22 cellular contexts compared by ENCODE assay signal in the genomic region with DNA sequence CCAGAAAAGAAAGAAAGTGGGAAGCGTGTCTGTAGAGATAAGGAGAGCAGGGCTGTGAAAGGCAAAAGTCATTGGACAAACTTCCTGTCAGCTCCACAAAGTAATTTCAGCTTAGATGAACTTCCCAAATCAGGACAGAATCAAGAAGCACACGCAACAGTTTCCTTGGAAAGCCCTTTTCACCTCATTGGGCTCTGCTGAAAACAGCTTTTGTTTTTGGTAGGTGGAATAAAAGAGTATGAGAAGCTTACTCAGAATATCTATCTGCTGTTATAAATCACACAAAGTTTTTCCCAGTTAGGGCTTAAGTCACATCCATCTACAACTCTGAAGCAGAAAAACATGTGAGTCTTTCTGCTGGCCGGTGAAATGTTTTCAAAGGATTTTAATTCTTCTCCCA. TPM values are rescaled to one million over a fixed set of nuclear protein-coding genes. Genes with fewer than 3 reads are reported as not detected.
DNase-seq lines count a peak whose midpoint lies in the region; ATAC-seq, FAIRE-seq and TF ChIP-seq lines count a peak whose summit lies in the region.
"Had no signal": no experiment of that assay in that cellular context is flagged by ENCODE, and none has a peak within 500 bp of the region (broad histone marks: within the 10 kb centered on the region; RNA-seq: fewer than 3 reads in every experiment).

No MANE protein-coding gene starts in this region.

- in situ Hi-C loops in HepG2 (cut with HindIII; ENCODE audit: extremely low pct_ligation_motif_present, low pct_unique_long_range_greater_than_20kb), result no loop called here

- 54% methylated on average over 3 of the region's 3 CpGs for WGBS in right lobe of liver (ENCODE audit: insufficient coverage, low coverage, low lambda C conversion rate, missing lambda C conversion rate)
- 5% methylated on average over 3 of the region's 3 CpGs for WGBS in HepG2 (ENCODE audit: low lambda C conversion rate)
- 21 to 45% methylated on average over 3 of the region's 3 CpGs for WGBS in gastroesophageal sphincter (ENCODE audit: low coverage in 1 of 2), 2 donors
- 0 to 5% methylated on average over 3 of the region's 3 CpGs for WGBS in aorta, 2 donors

- H2AFZ ChIP-seq in HepG2 (ENCODE audit: low read length), result no peak overlapping the region

- DNase-seq in right lobe of liver (no peak), HepG2 (ENCODE audit: low spot score) (no peak), nephron progenitor cell (no peak), aorta (no peak), inferior parietal cortex (ENCODE audit: extremely low spot score) (no peak), NCI-H69 (lab: John Stamatoyannopoulos, UW) (no peak)
- DNase-seq: activated CD4-positive, alpha-beta memory T cell treated with anti-CD3 and anti-CD28 coated beads, Interleukin-2, amount 10 ng/mL, durations not matched to agents 7 days and 5 days; activated T-cell treated with anti-CD3 and anti-CD28 coated beads, Interleukin-2, amount 50 U/mL, for 72 hours; DND-41; NCI-H1930; NCI-H526 treated with DMSO at 0.1 percent for 48 hours; PC-3; stimulated activated CD4-positive, alpha-beta T cell treated with anti-CD3 and anti-CD28 coated beads, Interleukin-2, amount 100 ng/mL, for 48 hours; stimulated activated CD8-positive, alpha-beta memory T cell treated with anti-CD3 and anti-CD28 coated beads, Interleukin-4, amount 100 ng/mL, for 48 hours had no signal

- H3K36me3 ChIP-seq in right lobe of liver (no peaks in the 10 kb centered on the region), HepG2 (replicated peaks in 1 of 2; ENCODE audit: control insufficient read depth in 1 of 2, insufficient read depth in 2 of 2, low read length in 2 of 2) (no peaks in the 10 kb centered on the region), gastroesophageal sphincter (no peaks in the 10 kb centered on the region), aorta (ENCODE audit: control insufficient read depth in 1 of 2, insufficient read depth in 2 of 2, low read length in 1 of 2) (no peaks in the 10 kb centered on the region)
- H3K36me3 ChIP-seq: transverse colon had no signal

- H3K4me1 ChIP-seq in right lobe of liver (no peaks in the 10 kb centered on the region), HepG2 (ENCODE audit: insufficient read depth, low read length) (no peaks in the 10 kb centered on the region), gastroesophageal sphincter (peaks cover 0 to 6% (median 0%) of the 10 kb centered on the region in 3 donors), aorta (ENCODE audit: control insufficient read depth in 1 of 2, insufficient read depth in 2 of 2, low read length in 2 of 2) (peaks cover 2 to 5% of the 10 kb centered on the region in 2 donors)
- H3K4me1 ChIP-seq: transverse colon had no signal

- ATAC-seq in right lobe of liver (peak in 3 of 4 donors; percentile 17 to 59 (median 49)), HepG2 (no peak), gastroesophageal sphincter (peak; percentile 65), aorta (ENCODE audit: low FRiP score) (peak; percentile 69), HG02642 (IDR thresholded peaks at IDR 0.05; ENCODE audit: poor library complexity, unreplicated experiment) (no peak)
- ATAC-seq: activated T-cell treated with anti-CD3 and anti-CD28 coated beads, Interleukin-2, amount 50 U/mL, for 72 hours; natural killer cell treated with Interleukin-12 subunit alpha and Interleukin-12 subunit beta and Interleukin-15 and Interleukin-18, amount 100 ng/mL, for 72 hours; PC-3 had no signal

- H3K9me3 Mint-ChIP-seq in nephron progenitor cell, result peaks cover 5% of the 10 kb centered on the region
- H3K9me3 Mint-ChIP-seq: activated CD4-positive, alpha-beta memory T cell treated with anti-CD3 and anti-CD28 coated beads, Interleukin-2, amount 10 ng/mL, durations not matched to agents 7 days and 5 days; natural killer cell treated with Interleukin-12 subunit alpha and Interleukin-12 subunit beta and Interleukin-15 and Interleukin-18, amount 100 ng/mL, for 72 hours had no signal

- no peaks in the 10 kb centered on the region for H4K20me1 ChIP-seq in HepG2 (ENCODE audit: insufficient read depth, low read length)

- no peaks in the 10 kb centered on the region for H3K79me2 ChIP-seq in HepG2 (ENCODE audit: insufficient read depth, low read length)

- TF ChIP-seq RAD21 in HepG2 (CRISPR knock-in tag; IDR thresholded peaks at IDR 0.05), result no peak

- H3K4me3 Mint-ChIP-seq in nephron progenitor cell, result no peak overlapping the region
- H3K4me3 Mint-ChIP-seq: activated CD4-positive, alpha-beta memory T cell treated with anti-CD3 and anti-CD28 coated beads, Interleukin-2, amount 10 ng/mL, durations not matched to agents 7 days and 5 days; activated T-cell treated with anti-CD3 and anti-CD28 coated beads, Interleukin-2, amount 50 U/mL, for 72 hours; CD4-positive, alpha-beta memory T cell; natural killer cell treated with Interleukin-12 subunit alpha and Interleukin-12 subunit beta and Interleukin-15 and Interleukin-18, amount 100 ng/mL, for 72 hours had no signal

- H3K27me3 Mint-ChIP-seq in nephron progenitor cell (ENCODE audit: low read depth, poor library complexity), result peaks cover 7% of the 10 kb centered on the region

- H3K36me3 Mint-ChIP-seq in nephron progenitor cell (ENCODE audit: low read depth), result no peaks in the 10 kb centered on the region
- H3K36me3 Mint-ChIP-seq: CD4-positive, alpha-beta memory T cell; natural killer cell treated with Interleukin-12 subunit alpha and Interleukin-12 subunit beta and Interleukin-15 and Interleukin-18, amount 100 ng/mL, for 72 hours had no signal

- H3K9ac ChIP-seq in HepG2 (ENCODE audit: insufficient read depth, low read depth, low read length), result no peak overlapping the region

- H3K27ac Mint-ChIP-seq in nephron progenitor cell, result peak overlapping the region; percentile 11
- H3K27ac Mint-ChIP-seq: activated CD4-positive, alpha-beta memory T cell treated with anti-CD3 and anti-CD28 coated beads, Interleukin-2, amount 10 ng/mL, durations not matched to agents 7 days and 5 days; activated T-cell treated with anti-CD3 and anti-CD28 coated beads, Interleukin-2, amount 50 U/mL, for 72 hours; CD4-positive, alpha-beta memory T cell; natural killer cell treated with Interleukin-12 subunit alpha and Interleukin-12 subunit beta and Interleukin-15 and Interleukin-18, amount 100 ng/mL, for 72 hours had no signal

- CTCF ChIA-PET in HepG2 (lab: Yijun Ruan, JAX; ENCODE audit: low intra/inter-chr PET ratio, low total read pairs), result no interaction called here

- H3K27me3 ChIP-seq in right lobe of liver (no peaks in the 10 kb centered on the region), HepG2 (ENCODE audit: control insufficient read depth in 1 of 2, insufficient read depth in 2 of 2, low read length in 2 of 2) (no peaks in the 10 kb centered on the region; a peak in 2 of 5 replicates), gastroesophageal sphincter (peaks cover 5% of the 10 kb centered on the region), aorta (ENCODE audit: control insufficient read depth in 1 of 2, insufficient read depth in 2 of 2, low read length in 1 of 2) (no peaks in the 10 kb centered on the region)
- H3K27me3 ChIP-seq: transverse colon had no signal

- H3K4me3 ChIP-seq in right lobe of liver (no peak overlapping the region), HepG2 (replicated peaks in 1 of 3; ENCODE audit: insufficient read depth in 1 of 3, low read depth in 2 of 3, low read length in 3 of 3) (no peak overlapping the region), gastroesophageal sphincter (no peak overlapping the region), aorta (ENCODE audit: low read length in 2 of 2) (no peak overlapping the region)
- H3K4me3 ChIP-seq: transverse colon had no signal

- TF ChIP-seq EP300 in HepG2 (IDR thresholded peaks at IDR 0.05; ENCODE audit: low read depth in 2 of 2, low read length in 2 of 2) (no peak), HepG2 (CRISPR knock-in tag; IDR thresholded peaks at IDR 0.05; ENCODE audit: borderline replicate concordance) (no peak), gastroesophageal sphincter (IDR thresholded peaks at IDR 0.05) (no peak)

- H3K27ac ChIP-seq in right lobe of liver (no peak overlapping the region), HepG2 (ENCODE audit: extremely low read length, insufficient read depth, low read length) (no peak overlapping the region), gastroesophageal sphincter (peak overlapping the region in 3 of 4 donors; percentile 38 to 56 (median 54)), aorta (ENCODE audit: low read depth in 1 of 2, low read length in 2 of 2) (peak overlapping the region; percentile 70 to 71)

- no peak for TF ChIP-seq POLR2A in right lobe of liver (IDR thresholded peaks at IDR 0.05)
- TF ChIP-seq POLR2A in HepG2 (IDR thresholded peaks at IDR 0.05; ENCODE audit: insufficient read depth in 1 of 2, low read depth in 2 of 2, low read length in 2 of 2), result no peak
- TF ChIP-seq POLR2A in gastroesophageal sphincter (IDR thresholded peaks at IDR 0.05), result no peak

- no peak for FAIRE-seq in HepG2 (lab: Jason Lieb, UNC)
- FAIRE-seq: A204.1, colon, H1 had no signal

- POLR2A ChIA-PET in HepG2 (lab: Yijun Ruan, JAX), result no interaction called here

- H3K9me3 ChIP-seq in right lobe of liver (no peaks in the 10 kb centered on the region), HepG2 (ENCODE audit: low read length) (no peaks in the 10 kb centered on the region), gastroesophageal sphincter (peaks cover 0 to 7% (median 0%) of the 10 kb centered on the region in 3 donors), aorta (ENCODE audit: control insufficient read depth, low read length) (no peaks in the 10 kb centered on the region)
- H3K9me3 ChIP-seq: transverse colon had no signal

- BruUV-seq in HepG2 (replicated peaks; lab: Mats Ljungman, UMichigan), result no TSS peak

- peaks cover 11% of the 10 kb centered on the region for H3K4me1 Mint-ChIP-seq in nephron progenitor cell
- H3K4me1 Mint-ChIP-seq: activated CD4-positive, alpha-beta memory T cell treated with anti-CD3 and anti-CD28 coated beads, Interleukin-2, amount 10 ng/mL, durations not matched to agents 7 days and 5 days; CD4-positive, alpha-beta memory T cell had no signal

- intact Hi-C loops in right lobe of liver (cut with DNase I) (loop anchor here (10.0 kb wide), 2 partner anchors 191 to 201 kb away; no protein-coding TSS in a partner anchor), HepG2 (cut with micrococcal nuclease; ENCODE audit: unreplicated experiment) (no loop called here), aorta (cut with DNase I) (loop anchor here (5.0 to 10.0 kb wide), 3 partner anchors 36 to 81 kb away; no protein-coding TSS in a partner anchor)

- TF ChIP-seq CTCF in right lobe of liver (IDR thresholded peaks at IDR 0.05), result no peak
- TF ChIP-seq CTCF in HepG2 (CRISPR knock-in tag; IDR thresholded peaks at IDR 0.05), result no peak
- TF ChIP-seq CTCF in gastroesophageal sphincter (IDR thresholded peaks at IDR 0.05), result no peak
- no peak for TF ChIP-seq CTCF in nephron progenitor cell (IDR thresholded peaks at IDR 0.05)

- no peak overlapping the region for H3K4me2 ChIP-seq in HepG2 (ENCODE audit: low read depth, low read length)

RNA-seq across cellular contexts. Expression of a gene that starts 42.4 kb away (rescaled TPM):
- total RNA-seq in right lobe of liver (10 to 100 TPM in 3 of 6 experiments, 1 to 10 TPM in 3; 2.4 to 36.8 (median 9.0) TPM), HepG2 (2016; rRNA removed; fragmentation: Illumina TruSeq; extraction: Trizol) (not detected in 2 replicates), gastroesophageal sphincter (100 to 1,000 TPM in 1 of 4 donors, 10 to 100 TPM in 3; 70.5 to 141 (median 91.9) TPM), aorta (100 to 1,000 TPM; 793 to 989 TPM)
- total RNA-seq in HepG2 (2016; cell fraction: cytosol; rRNA removed; fragmentation: Illumina TruSeq; extraction: Trizol; ENCODE audit: low read depth), result not detected in 2 replicates
- not detected in 2 replicates for total RNA-seq in HepG2 (2016; cell fraction: insoluble cytoplasmic fraction; rRNA removed; fragmentation: Illumina TruSeq; extraction: Trizol)
- total RNA-seq in HepG2 (2016; cell fraction: membrane; rRNA removed; fragmentation: Illumina TruSeq; extraction: Trizol), result not detected in 2 replicates
- not detected in 2 replicates for total RNA-seq in HepG2 (2016; cell fraction: nucleus; rRNA removed; fragmentation: Illumina TruSeq; extraction: Trizol)
- polyA plus RNA-seq in HepG2 (2011; rRNA removed) (not detected in 2 replicates), aorta (1,000 to 10,000 TPM in 1 of 2 donors, 100 to 1,000 TPM in 1; 551 to 3,298 TPM)
- not detected in 2 replicates for polyA plus RNA-seq in HepG2 (2011; cell fraction: cytosol; rRNA removed)
- polyA plus RNA-seq in HepG2 (2011; cell fraction: nucleus; rRNA removed), result 0.07 TPM in 1 of 2 replicates, not detected in the other
- not detected in 2 replicates for polyA plus RNA-seq in HepG2 (2012)
- polyA plus RNA-seq in HepG2 (2016; cell fraction: cytosol; fragmentation: Illumina TruSeq; extraction: Trizol; ENCODE audit: low read depth), result not detected in 2 replicates
- not detected in 2 replicates for polyA plus RNA-seq in HepG2 (2016; cell fraction: insoluble cytoplasmic fraction; fragmentation: Illumina TruSeq; extraction: Trizol; ENCODE audit: low read depth)
- polyA plus RNA-seq in HepG2 (2016; cell fraction: membrane; fragmentation: Illumina TruSeq; extraction: Trizol; ENCODE audit: low read depth), result not detected in 2 replicates
- polyA plus RNA-seq in HepG2 (2016; cell fraction: nucleus; fragmentation: Illumina TruSeq; extraction: Trizol; ENCODE audit: insufficient read depth, low read depth), result not detected in 2 replicates
- 124 TPM in 1 of 2 replicates, not detected in the other for polyA minus RNA-seq in HepG2 (2011; rRNA and poly(A)+ RNA removed; ENCODE audit: low replicate concordance)
- polyA minus RNA-seq in HepG2 (2011; cell fraction: cytosol; rRNA and poly(A)+ RNA removed), result 1.6 TPM in 1 of 2 replicates, not detected in the other
- polyA minus RNA-seq in HepG2 (2011; cell fraction: nucleus; rRNA and poly(A)+ RNA removed), result 0.62 and 0.64 TPM in 2 replicates
- total RNA-seq: activated CD4-positive, alpha-beta memory T cell treated with anti-CD3 and anti-CD28 coated beads, Interleukin-2, amount 10 ng/mL, durations not matched to agents 7 days and 5 days; activated T-cell treated with anti-CD3 and anti-CD28 coated beads, Interleukin-2, amount 50 U/mL, for 72 hours; CD4-positive, alpha-beta memory T cell; natural killer cell treated with Interleukin-12 subunit alpha and Interleukin-12 subunit beta and Interleukin-15 and Interleukin-18, amount 100 ng/mL, for 72 hours had no signal
- polyA plus RNA-seq: CD4-positive, alpha-beta memory T cell had no signal

Comparison
In these comparisons a context has a peak if more than half of its experiments do, and no peak if none do; other contexts are left out.
1. ATAC-seq: peak in right lobe of liver (3 of 4), gastroesophageal sphincter (single experiment) and aorta (single experiment); none in HepG2 (single experiment) and HG02642 (single experiment).
2. H3K27ac ChIP-seq: peak in gastroesophageal sphincter (3 of 4) and aorta (2 of 2); none in right lobe of liver (0 of 3) and HepG2 (single experiment).
3. RNA of a gene that starts 42.4 kb away (total RNA-seq): 793 to 989 TPM in aorta; 70.5 to 141 TPM in gastroesophageal sphincter, 2.4 to 36.8 TPM in right lobe of liver and not detected in HepG2; every median in the first group is over 4 times any median in the second.